In the genomic region with DNA sequence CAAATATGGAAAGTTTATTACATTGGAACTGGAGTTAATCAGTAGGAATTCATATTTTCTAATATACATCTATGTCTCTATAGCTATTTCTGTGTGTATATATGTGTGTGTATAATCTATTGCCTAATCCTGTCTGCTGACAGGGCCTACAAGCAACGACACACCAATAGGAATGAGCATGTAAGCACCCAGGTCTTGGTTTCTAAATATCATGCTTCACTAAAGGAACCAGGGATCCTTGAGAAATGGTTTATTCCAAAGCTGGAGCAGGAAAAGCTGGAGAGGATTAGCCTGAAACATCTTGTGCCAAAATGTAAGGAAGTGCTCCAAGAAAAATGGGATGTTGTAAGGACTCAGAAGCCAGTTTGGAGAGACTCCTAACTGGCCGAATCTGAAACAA, we compare ENCODE assay signal across 19 cellular contexts. TPM values are rescaled to one million over a fixed set of nuclear protein-coding genes. Genes with fewer than 3 reads are reported as not detected.
DNase-seq lines count a peak whose midpoint lies in the region; ATAC-seq, FAIRE-seq and TF ChIP-seq lines count a peak whose summit lies in the region.
"Had no signal": no experiment of that assay in that cellular context is flagged by ENCODE, and none has a peak within 500 bp of the region (broad histone marks: within the 10 kb centered on the region; RNA-seq: fewer than 3 reads in every experiment).

No MANE protein-coding gene starts in this region.

- no peaks in the 10 kb centered on the region for H3K79me2 ChIP-seq in smooth muscle cell (ENCODE audit: low read depth)

- no peaks in the 10 kb centered on the region for H3K9me3 ChIP-seq in SK-N-MC (ENCODE audit: low read depth, low read length)
- H3K9me3 ChIP-seq in gastroesophageal sphincter: no peaks in the 10 kb centered on the region
- no peaks in the 10 kb centered on the region for H3K9me3 ChIP-seq in smooth muscle cell (replicated peaks; ENCODE audit: low read depth)
- H3K9me3 ChIP-seq: adrenal gland had no signal

- WGBS in gastroesophageal sphincter (ENCODE audit: low coverage in 1 of 2), 2 donors: 24 to 25% methylated on average over 1 to 2 of the region's 2 CpGs
- 76% methylated on average over 2 of the region's 2 CpGs for WGBS in smooth muscle cell (ENCODE audit: low lambda C conversion rate)

- ATAC-seq in gastroesophageal sphincter (peak; percentile 46), GM21423 (IDR thresholded peaks at IDR 0.05; ENCODE audit: unreplicated experiment) (no peak), GM21717 (IDR thresholded peaks at IDR 0.05; ENCODE audit: unreplicated experiment) (no peak)
- ATAC-seq: stimulated activated naive CD8-positive, alpha-beta T cell treated with anti-CD3 and anti-CD28 coated beads, Interleukin-15, Interleukin-2, amounts not matched to agents 100 U/mL and 50 U/mL, for 24 hours had no signal

- TF ChIP-seq CTCF in gastroesophageal sphincter (IDR thresholded peaks at IDR 0.05) (no peak), smooth muscle cell (IDR thresholded peaks at IDR 0.05; ENCODE audit: borderline replicate concordance, insufficient read depth, poor library complexity, severe bottlenecking) (no peak)

- H3K27me3 ChIP-seq in gastroesophageal sphincter: no peaks in the 10 kb centered on the region
- no peaks in the 10 kb centered on the region for H3K27me3 ChIP-seq in smooth muscle cell (ENCODE audit: low read depth)
- H3K27me3 ChIP-seq: adrenal gland had no signal

- H3K9ac ChIP-seq in SK-N-MC (ENCODE audit: insufficient read length): no peak overlapping the region
- no peak overlapping the region for H3K9ac ChIP-seq in smooth muscle cell (ENCODE audit: low read depth)

- H3K4me1 ChIP-seq in gastroesophageal sphincter (peaks cover 9 to 71% (median 28%) of the 10 kb centered on the region in 3 donors), smooth muscle cell (ENCODE audit: low read depth) (peaks cover 24% of the 10 kb centered on the region)

- no peaks in the 10 kb centered on the region for H4K20me1 ChIP-seq in smooth muscle cell (ENCODE audit: low read depth)

- peak overlapping the region; percentile 38 for H2AFZ ChIP-seq in smooth muscle cell (ENCODE audit: low read depth)

- H3K36me3 ChIP-seq in SK-N-MC (ENCODE audit: insufficient read depth, low read length) (no peaks in the 10 kb centered on the region), gastroesophageal sphincter (no peaks in the 10 kb centered on the region), smooth muscle cell (ENCODE audit: low read depth) (no peaks in the 10 kb centered on the region)
- H3K36me3 ChIP-seq: adrenal gland had no signal

- no peak for TF ChIP-seq EP300 in gastroesophageal sphincter (IDR thresholded peaks at IDR 0.05)

- DNase-seq in GM19239 (ENCODE audit: insufficient read length, low spot score) (no peak), SK-N-MC (ENCODE audit: low read depth, low spot score) (no peak), smooth muscle cell (lab: John Stamatoyannopoulos, UW; ENCODE audit: unreplicated experiment) (no peak), HUDEP-2 (lab: John Stamatoyannopoulos, UW; ENCODE audit: unreplicated experiment in 76 of 76) (no peak)
- DNase-seq in stimulated activated naive CD4-positive, alpha-beta T cell (lab: John Stamatoyannopoulos, UW): no peak
- DNase-seq: activated CD8-positive, alpha-beta memory T cell treated with anti-CD3 and anti-CD28 coated beads, Interleukin-2, amount 50 U/mL, for 48 hours; adrenal gland; Caco-2; effector memory CD4-positive, alpha-beta T cell; mesendoderm; NCI-H1048; NCI-H2227 treated with DMSO at 0.1 percent for 48 hours; stimulated activated CD4-positive, alpha-beta T cell treated with anti-CD3 and anti-CD28 coated beads, Interleukin-4, amount 100 ng/mL, for 1 hour; stimulated activated naive CD8-positive, alpha-beta T cell treated with anti-CD3 and anti-CD28 coated beads, Interleukin-15, Interleukin-2, amounts not matched to agents 100 U/mL and 50 U/mL, for 24 hours had no signal

- no peak for TF ChIP-seq POLR2A in gastroesophageal sphincter (IDR thresholded peaks at IDR 0.05)

- peak overlapping the region; percentile 82 for H3K27ac ChIP-seq in SK-N-MC
- peak overlapping the region; percentile 24 to 65 (median 60) for H3K27ac ChIP-seq in gastroesophageal sphincter
- peak overlapping the region; percentile 27 for H3K27ac ChIP-seq in smooth muscle cell (ENCODE audit: low read depth)
- H3K27ac ChIP-seq: adrenal gland had no signal

- peaks cover 28% of the 10 kb centered on the region for H3F3A ChIP-seq in smooth muscle cell (ENCODE audit: low read depth)

- peak; percentile 54 for FAIRE-seq in GM19239 (lab: Jason Lieb, UNC)
- FAIRE-seq: H1, TTC549 had no signal

- H3K4me3 ChIP-seq in SK-N-MC (no peak overlapping the region), gastroesophageal sphincter (no peak overlapping the region), smooth muscle cell (no peak overlapping the region)
- H3K4me3 ChIP-seq: adrenal gland had no signal

- H3K4me2 ChIP-seq in smooth muscle cell: no peak overlapping the region

RNA-seq across cellular contexts. Expression of a gene that starts 29.3 kb away (rescaled TPM):
- 100 to 1,000 TPM; 253 to 467 (median 361) TPM for total RNA-seq in gastroesophageal sphincter
- total RNA-seq in smooth muscle cell: 166 and 170 TPM in 2 replicates
- polyA plus RNA-seq in smooth muscle cell: 201 and 234 TPM in 2 replicates

RNA-seq across cellular contexts. Expression of a gene that starts 48.3 kb away (rescaled TPM):
- total RNA-seq in gastroesophageal sphincter: 10 to 100 TPM; 65.5 to 92.3 (median 73.5) TPM
- total RNA-seq in smooth muscle cell: 109 and 176 TPM in 2 replicates
- polyA plus RNA-seq in smooth muscle cell: 89.0 and 89.7 TPM in 2 replicates

Comparison
In these comparisons a context has a peak if more than half of its experiments do, and no peak if none do; other contexts are left out.
1. H3K27ac ChIP-seq: peak in every context shown above with its lines; median percentile 82 in SK-N-MC; 60 in gastroesophageal sphincter; 27 in smooth muscle cell.